27 cellular contexts compared by ENCODE assay signal in the genomic region with DNA sequence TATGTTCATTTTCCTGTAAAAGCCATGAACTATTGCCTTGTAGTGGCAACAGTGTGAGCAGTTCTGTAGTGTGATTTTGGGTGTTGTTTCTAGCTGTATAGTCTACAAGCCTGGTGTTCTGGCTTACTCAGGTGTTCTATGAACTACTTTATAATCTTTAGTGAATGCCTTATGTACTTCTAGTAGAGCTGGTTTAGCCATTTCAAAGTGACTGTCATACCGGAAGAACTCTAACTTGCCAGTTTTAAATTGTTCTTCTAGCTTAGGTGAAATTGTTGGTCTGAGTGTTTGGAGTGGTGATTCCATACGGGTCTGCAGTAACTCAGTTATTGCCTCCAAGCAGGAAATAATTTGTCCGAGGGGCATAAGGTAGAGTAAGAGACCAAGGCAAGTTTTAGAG.
"Had no signal": no experiment of that assay in that cellular context is flagged by ENCODE, and none has a peak within 500 bp of the region (broad histone marks: within the 10 kb centered on the region; RNA-seq: fewer than 3 reads in every experiment).

No MANE protein-coding gene starts in this region.

- H3K4me3 Mint-ChIP-seq: activated CD8-positive, alpha-beta memory T cell treated with anti-CD3 and anti-CD28 coated beads, Interleukin-2, amount 10 ng/mL, durations not matched to agents 7 days and 5 days; activated T-cell treated with anti-CD3 and anti-CD28 coated beads, Interleukin-2, amount 50 U/mL, for 24 hours; activated T-helper 1 cell treated with anti-CD3 and anti-CD28 coated beads, Interleukin-12 subunit alpha, Interleukin-12 subunit beta, Interleukin-2, Interleukin-4 antibody, amounts not matched to agents 30 ng/mL and 10 ng/mL and 1 ng/mL, durations not matched to agents 14 hours and 24 hours and 36 hours; central memory CD8-positive, alpha-beta T cell; T-helper 17 cell; WTC11 had no signal

- H3K9me3 ChIP-seq: MG63 had no signal

- H3K4me2 ChIP-seq: PC-9 had no signal

- FAIRE-seq: astrocyte had no signal

- H3K36me3 ChIP-seq: MG63 had no signal

- H3K27ac Mint-ChIP-seq: activated CD8-positive, alpha-beta memory T cell treated with anti-CD3 and anti-CD28 coated beads, Interleukin-2, amount 10 ng/mL, durations not matched to agents 7 days and 5 days; activated naive CD4-positive, alpha-beta T cell treated with anti-CD3 and anti-CD28 coated beads, Interleukin-2, amount 50 U/mL, for 72 hours; activated T-cell treated with anti-CD3 and anti-CD28 coated beads, Interleukin-2, amount 50 U/mL, for 24 hours; activated T-helper 1 cell treated with anti-CD3 and anti-CD28 coated beads, Interleukin-12 subunit alpha, Interleukin-12 subunit beta, Interleukin-2, Interleukin-4 antibody, amounts not matched to agents 30 ng/mL and 10 ng/mL and 1 ng/mL, durations not matched to agents 14 hours and 24 hours and 36 hours; brain; T-helper 17 cell; WTC11 had no signal

- ATAC-seq: activated CD8-positive, alpha-beta memory T cell treated with anti-CD3 and anti-CD28 coated beads, Interleukin-2, amount 10 ng/mL, durations not matched to agents 7 days and 5 days; activated naive CD4-positive, alpha-beta T cell treated with anti-CD3 and anti-CD28 coated beads, Interleukin-2, amount 50 U/mL, for 72 hours; T-helper 17 cell; WTC11 had no signal

- H3K4me3 ChIP-seq: MG63, PC-9 had no signal

- H3K36me3 Mint-ChIP-seq: activated CD8-positive, alpha-beta memory T cell treated with anti-CD3 and anti-CD28 coated beads, Interleukin-2, amount 10 ng/mL, durations not matched to agents 7 days and 5 days; brain; WTC11 had no signal

- H3K27ac ChIP-seq: PC-9 had no signal

- H3K9me3 Mint-ChIP-seq: activated naive CD4-positive, alpha-beta T cell treated with anti-CD3 and anti-CD28 coated beads, Interleukin-2, amount 50 U/mL, for 72 hours; activated T-cell treated with anti-CD3 and anti-CD28 coated beads, Interleukin-2, amount 50 U/mL, for 24 hours; activated T-helper 1 cell treated with anti-CD3 and anti-CD28 coated beads, Interleukin-12 subunit alpha, Interleukin-12 subunit beta, Interleukin-2, Interleukin-4 antibody, amounts not matched to agents 30 ng/mL and 10 ng/mL and 1 ng/mL, durations not matched to agents 14 hours and 24 hours and 36 hours; central memory CD8-positive, alpha-beta T cell; WTC11 had no signal

- H2AFZ ChIP-seq: PC-9 had no signal

- DNase-seq: activated CD4-positive, alpha-beta T cell treated with anti-CD3 and anti-CD28 coated beads for 48 hours; activated CD4-positive, alpha-beta T cell treated with anti-CD3 and anti-CD28 coated beads, Interleukin-2, amount 50 U/mL, for 4 hours; activated CD4-positive, CD25-positive, alpha-beta regulatory T cell treated with anti-CD3 and anti-CD28 coated beads, Interleukin-2, amount 50 U/mL, for 72 hours; activated CD8-positive, alpha-beta memory T cell treated with anti-CD3 and anti-CD28 coated beads, Interleukin-2, amount 10 ng/mL, durations not matched to agents 7 days and 5 days; activated effector memory CD4-positive, alpha-beta T cell treated with Interleukin-2 at 50 U/mL for 16 hours; activated naive CD4-positive, alpha-beta T cell treated with Interleukin-2 at 50 U/mL for 16 hours; activated T-cell treated with anti-CD3 and anti-CD28 coated beads, Interleukin-2, amount 50 U/mL, for 24 hours; amygdala; MG63; MV-4-11; NCI-H1092 treated with DMSO at 0.1 percent for 48 hours; NCI-H1417 treated with DMSO at 0.1 percent for 48 hours; NCI-H1694; NCI-H2029; NCI-H2107; NCI-H446; NCI-H524; PC-9; SHP77 treated with DMSO at 0.1 percent for 48 hours; T-helper 17 cell; T-helper 9 cell had no signal
